Comparison of ENCODE assay signal across 8 cellular contexts in genomic region chr3:13896473-13897154, GRCh38. TPM values are rescaled to one million over a fixed set of nuclear protein-coding genes. Genes with fewer than 3 reads are reported as not detected.
DNase-seq lines count a peak whose midpoint lies in the region; ATAC-seq and TF ChIP-seq lines count a peak whose summit lies in the region.

No MANE protein-coding gene starts in this region.

- 0 out of 22 replicates have a peak, but pooled peaks cover 0 to 4% (median 0%) of the 10 kb centered on the region in 11 experiments for H3K36me3 ChIP-seq in BLaER1 treated with 17β-estradiol and CSF1 and Interleukin-3, amounts not matched to agents 10 nM and 100 nM

- peak overlapping the region; percentile 86 to 100 (median 97) for H3K4me2 ChIP-seq in BLaER1 treated with 17β-estradiol and CSF1 and Interleukin-3, amounts not matched to agents 10 nM and 100 nM

- intact Hi-C loops in dorsolateral prefrontal cortex (cut with DNase I), result loop anchor here (5.0 to 10.0 kb wide), 5 partner anchors 226 to 1026 kb away; partner anchors contain the start of genes CHCHD4 (in 1 of the 2) and HDAC11 (in 1 of the 2)

- H4K20me1 ChIP-seq in BLaER1 treated with 17β-estradiol and CSF1 and Interleukin-3, amounts not matched to agents 10 nM and 100 nM, result no peaks in the 10 kb centered on the region

- H3K4me1 ChIP-seq in BLaER1 treated with 17β-estradiol and CSF1 and Interleukin-3, amounts not matched to agents 10 nM and 100 nM, result peaks cover 7 to 25% (median 13%) of the 10 kb centered on the region in 10 experiments

- ATAC-seq in stimulated activated naive CD8-positive, alpha-beta T cell treated with anti-CD3 and anti-CD28 coated beads, Interleukin-15, Interleukin-2, amounts not matched to agents 100 U/mL and 50 U/mL, for 24 hours, result no peak
- ATAC-seq in GM19467 (IDR thresholded peaks at IDR 0.05; ENCODE audit: unreplicated experiment), result no peak

- TF ChIP-seq CTCF in GM20000 (IDR thresholded peaks at IDR 0.05; ENCODE audit: extremely low read depth, missing control alignments) (no peak), VCaP (conservative IDR thresholded peaks at IDR 0.05) (peak; percentile 94), dorsolateral prefrontal cortex (IDR thresholded peaks at IDR 0.05 in 54 of 56, conservative IDR thresholded peaks at IDR 0.05 in 2 of 56; ENCODE audit: low read depth in 1 of 56, partially characterized antibody in 56 of 56) (peak; percentile 31 to 81 (median 68))

- no peak overlapping the region for H3K27ac ChIP-seq in BLaER1 treated with 17β-estradiol and CSF1 and Interleukin-3, amounts not matched to agents 10 nM and 100 nM
- peak overlapping the region; percentile 64; the same call in 1 of the 2 replicates for H3K27ac ChIP-seq in VCaP
- H3K27ac ChIP-seq in dorsolateral prefrontal cortex, result peak overlapping the region in 5 of 59 donors; percentile 58 to 85 (median 68)

- peak overlapping the region; percentile 68 to 87 (median 80); a peak in 19 of 22 replicates for H3K9ac ChIP-seq in BLaER1 treated with 17β-estradiol and CSF1 and Interleukin-3, amounts not matched to agents 10 nM and 100 nM

- peak; percentile 62 for DNase-seq in GM20000 (ENCODE audit: low spot score)
- DNase-seq in NCI-H146 treated with DMSO at 0.1 percent for 48 hours (lab: John Stamatoyannopoulos, UW; ENCODE audit: unreplicated experiment), result peak; percentile 5
- peak in 4 of 10 donors; percentile 38 to 68 (median 58) for DNase-seq in dorsolateral prefrontal cortex
- peak; percentile 77 for DNase-seq in medulla oblongata (ENCODE audit: extremely low spot score)
- peak; percentile 39 for DNase-seq in stimulated activated naive CD8-positive, alpha-beta T cell treated with anti-CD3 and anti-CD28 coated beads, Interleukin-15, Interleukin-2, amounts not matched to agents 100 U/mL and 50 U/mL, for 24 hours

- no peaks in the 10 kb centered on the region for H3K27me3 ChIP-seq in BLaER1 treated with 17β-estradiol and CSF1 and Interleukin-3, amounts not matched to agents 10 nM and 100 nM
- no peaks in the 10 kb centered on the region for H3K27me3 ChIP-seq in dorsolateral prefrontal cortex

- H3K4me3 ChIP-seq in BLaER1 treated with 17β-estradiol and CSF1 and Interleukin-3, amounts not matched to agents 10 nM and 100 nM, result peak overlapping the region; percentile 53 to 74 (median 64); a peak in 19 of 20 replicates
- H3K4me3 ChIP-seq in dorsolateral prefrontal cortex, result peak overlapping the region; percentile 40 to 90 (median 75)

- H3K9me3 ChIP-seq in BLaER1 treated with 17β-estradiol and CSF1 and Interleukin-3, amounts not matched to agents 10 nM and 100 nM (replicated peaks in 1 of 11), result peaks cover 22 to 54% (median 28%) of the 10 kb centered on the region in 11 experiments

RNA-seq across cellular contexts. Expression of gene WNT7A, which starts 16.7 kb away (rescaled TPM):
- total RNA-seq in dorsolateral prefrontal cortex, result 10 to 100 TPM in 7 of 120 experiments, 1 to 10 TPM in 113; 2.0 to 12.7 (median 6.4) TPM
